In the genomic region with DNA sequence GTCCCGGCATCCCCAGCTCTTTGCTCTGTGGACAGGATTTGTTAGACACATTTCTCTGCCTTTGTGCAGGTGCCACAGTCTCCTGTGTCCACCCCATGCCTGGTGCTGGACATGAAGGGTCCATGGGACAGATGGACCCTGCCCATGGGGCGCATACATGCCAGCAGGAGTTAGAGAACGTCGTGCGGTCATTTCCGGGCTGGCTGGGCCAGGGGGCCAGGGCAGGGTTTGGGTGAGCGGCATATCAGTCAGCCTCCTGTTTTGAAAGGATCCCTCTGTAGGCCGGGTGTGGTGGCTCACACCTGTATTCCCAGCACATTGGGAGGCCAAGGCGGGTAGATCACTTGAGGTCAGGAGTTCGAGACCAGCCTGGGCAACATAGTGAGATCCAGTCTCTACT, we compare ENCODE assay signal across 1 cellular context.
TF ChIP-seq lines count a peak whose summit lies in the region.

No MANE protein-coding gene starts in this region.

TF ChIP-seq in H1, 55 proteins besides CTCF, POLR2A, EP300 and RAD21:
- TF ChIP-seq, protein P1, sequence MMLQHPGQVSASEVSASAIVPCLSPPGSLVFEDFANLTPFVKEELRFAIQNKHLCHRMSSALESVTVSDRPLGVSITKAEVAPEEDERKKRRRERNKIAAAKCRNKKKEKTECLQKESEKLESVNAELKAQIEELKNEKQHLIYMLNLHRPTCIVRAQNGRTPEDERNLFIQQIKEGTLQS (IDR thresholded peaks at IDR 0.05; ENCODE audit: insufficient read depth, low read depth, low read length), result no peak
- TF ChIP-seq RBBP5 (IDR thresholded peaks at IDR 0.05; ENCODE audit: borderline replicate concordance, low read depth, low read length), result no peak
